In the genomic region with DNA sequence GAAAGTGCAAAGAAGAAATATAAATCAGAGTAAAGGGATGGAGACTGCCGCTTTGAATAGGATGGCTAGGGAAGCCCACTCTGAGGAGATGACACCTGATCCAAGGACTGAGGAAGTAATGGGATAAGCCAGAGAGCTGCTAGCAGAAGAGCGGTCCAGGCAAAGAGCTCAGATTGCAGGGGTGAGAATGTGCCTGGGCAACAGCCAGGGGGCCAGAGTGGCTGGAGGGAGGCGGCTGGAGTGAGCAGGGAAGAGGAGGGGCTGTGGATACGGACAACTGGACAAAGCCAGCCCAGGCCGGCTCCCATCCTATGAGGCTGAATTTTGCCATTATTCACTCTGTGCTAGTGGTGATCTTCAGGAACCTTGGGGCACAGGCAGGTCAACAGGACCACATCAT, we compare ENCODE assay signal across 23 cellular contexts.
"Had no signal": no experiment of that assay in that cellular context is flagged by ENCODE, and none has a peak within 500 bp of the region (broad histone marks: within the 10 kb centered on the region; RNA-seq: fewer than 3 reads in every experiment).

No MANE protein-coding gene starts in this region.

- H3K9ac ChIP-seq: SK-N-SH had no signal

- H3K9me3 ChIP-seq: MG63, SK-N-SH had no signal

- H3K4me2 ChIP-seq: SK-N-SH had no signal

- H3K36me3 ChIP-seq: MG63 had no signal

- H3K4me3 ChIP-seq: MG63 had no signal

- DNase-seq: IMR-90, Karpas-422, KG1, MG63, NCI-H1092, NCI-H1105 treated with DMSO at 0.1 percent for 48 hours, NCI-H1417 treated with DMSO at 0.1 percent for 48 hours, NCI-H146, NCI-H1694 treated with DMSO at 0.1 percent for 48 hours, NCI-H1930, NCI-H2081, NCI-H2107, NCI-H226, NCI-H446, NCI-H510A, NCI-H524 treated with DMSO at 0.1 percent for 48 hours, NCI-H69, Right ventricle myocardium superior, RPMI8226, SIG-M5, SK-N-SH, SW 1271 had no signal

- H3K27me3 ChIP-seq: MG63 had no signal

- ATAC-seq: HepG2 had no signal
